ENCODE assay signal across 30 cellular contexts in genomic region chr4:44985152-44985551, GRCh38.
"Had no signal": no experiment of that assay in that cellular context is flagged by ENCODE, and none has a peak within 500 bp of the region (broad histone marks: within the 10 kb centered on the region; RNA-seq: fewer than 3 reads in every experiment).

No MANE protein-coding gene starts in this region.

- H3K36me3 ChIP-seq: SJSA1 had no signal

- H3K4me2 ChIP-seq: SK-N-SH had no signal

- H3K27ac ChIP-seq: SJSA1 had no signal

- DNase-seq: activated CD4-positive, alpha-beta T cell treated with anti-CD3 and anti-CD28 coated beads for 36 hours; activated CD4-positive, alpha-beta T cell treated with anti-CD3 and anti-CD28 coated beads, Interleukin-2, amount 10 ng/mL, durations not matched to agents 7 days and 5 days; activated CD4-positive, alpha-beta T cell treated with anti-CD3 and anti-CD28 coated beads, Interleukin-2, amount 50 U/mL, for 48 hours; activated CD8-positive, alpha-beta memory T cell treated with anti-CD3 and anti-CD28 coated beads, Interleukin-2, amount 50 U/mL, for 4 hours; activated gamma-delta T cell treated with Interleukin-2 at 50 U/mL for 16 hours; activated naive CD4-positive, alpha-beta T cell treated with anti-CD3 and anti-CD28 coated beads, Interleukin-2, amount 10 ng/mL, durations not matched to agents 7 days and 5 days; activated naive CD8-positive, alpha-beta T cell treated with anti-CD3 and anti-CD28 coated beads, Interleukin-2, amount 50 U/mL, for 24 hours; activated T-cell treated with anti-CD3 and anti-CD28 coated beads for 4 hours; activated T-cell treated with anti-CD3 and anti-CD28 coated beads, Interleukin-2, amount 50 U/mL, for 4 hours; anterior cingulate cortex; central memory CD4-positive, alpha-beta T cell; NCI-H1048; NCI-H1105 treated with DMSO at 0.1 percent for 48 hours; NCI-H1436; NCI-H1694; NCI-H2029; NCI-H345; NCI-H524 treated with DMSO at 0.1 percent for 48 hours; OCI-M1; SHP77; SK-N-SH had no signal

- H3K27me3 ChIP-seq: SJSA1 had no signal

- H3K27ac Mint-ChIP-seq: activated CD4-positive, alpha-beta T cell treated with anti-CD3 and anti-CD28 coated beads for 36 hours; activated CD4-positive, alpha-beta T cell treated with anti-CD3 and anti-CD28 coated beads, Interleukin-2, amount 10 ng/mL, durations not matched to agents 7 days and 5 days; activated naive CD4-positive, alpha-beta T cell treated with anti-CD3 and anti-CD28 coated beads, Interleukin-2, amount 10 ng/mL, durations not matched to agents 7 days and 5 days; activated naive CD8-positive, alpha-beta T cell; activated naive CD8-positive, alpha-beta T cell treated with anti-CD3 and anti-CD28 coated beads, Interleukin-2, amount 50 U/mL, for 24 hours; activated T-helper 1 cell treated with anti-CD3 and anti-CD28 coated beads, Interleukin-12 subunit alpha, Interleukin-12 subunit beta, Interleukin-2, Interleukin-4 antibody, amounts not matched to agents 30 ng/mL and 10 ng/mL and 1 ng/mL, durations not matched to agents 14 hours and 24 hours and 36 hours; brain; T-helper 1 cell treated with Interleukin-12 subunit alpha and Interleukin-12 subunit beta and Interleukin-4 antibody, amounts not matched to agents 30 μg/mL and 1 μg/mL, for 36 hours; T-helper 2 cell treated with Interferon-gamma antibody and Interleukin-4, amounts not matched to agents 5 μg/mL and 100 μg/mL, for 36 hours; WTC11 had no signal

- H3K4me1 ChIP-seq: SJSA1 had no signal

- H3K9me3 Mint-ChIP-seq: activated naive CD8-positive, alpha-beta T cell treated with anti-CD3 and anti-CD28 coated beads, Interleukin-2, amount 50 U/mL, for 24 hours; activated T-helper 1 cell treated with anti-CD3 and anti-CD28 coated beads, Interleukin-12 subunit alpha, Interleukin-12 subunit beta, Interleukin-2, Interleukin-4 antibody, amounts not matched to agents 30 ng/mL and 10 ng/mL and 1 ng/mL, durations not matched to agents 14 hours and 24 hours and 36 hours had no signal

- FAIRE-seq: TTC549 had no signal

- H3K36me3 Mint-ChIP-seq: activated naive CD4-positive, alpha-beta T cell treated with anti-CD3 and anti-CD28 coated beads, Interleukin-2, amount 10 ng/mL, durations not matched to agents 7 days and 5 days; activated naive CD8-positive, alpha-beta T cell; brain; WTC11 had no signal

- H3K4me1 Mint-ChIP-seq: activated CD4-positive, alpha-beta T cell treated with anti-CD3 and anti-CD28 coated beads for 36 hours; activated CD4-positive, alpha-beta T cell treated with anti-CD3 and anti-CD28 coated beads, Interleukin-2, amount 10 ng/mL, durations not matched to agents 7 days and 5 days; activated naive CD4-positive, alpha-beta T cell treated with anti-CD3 and anti-CD28 coated beads, Interleukin-2, amount 10 ng/mL, durations not matched to agents 7 days and 5 days; activated naive CD8-positive, alpha-beta T cell treated with anti-CD3 and anti-CD28 coated beads, Interleukin-2, amount 50 U/mL, for 24 hours had no signal

- H3K4me3 Mint-ChIP-seq: activated CD4-positive, alpha-beta T cell treated with anti-CD3 and anti-CD28 coated beads for 36 hours; activated CD4-positive, alpha-beta T cell treated with anti-CD3 and anti-CD28 coated beads, Interleukin-2, amount 10 ng/mL, durations not matched to agents 7 days and 5 days; activated naive CD4-positive, alpha-beta T cell treated with anti-CD3 and anti-CD28 coated beads, Interleukin-2, amount 10 ng/mL, durations not matched to agents 7 days and 5 days; activated naive CD8-positive, alpha-beta T cell; activated naive CD8-positive, alpha-beta T cell treated with anti-CD3 and anti-CD28 coated beads, Interleukin-2, amount 50 U/mL, for 24 hours; activated T-cell treated with anti-CD3 and anti-CD28 coated beads, Interleukin-2, amount 50 U/mL, for 4 hours; activated T-helper 1 cell treated with anti-CD3 and anti-CD28 coated beads, Interleukin-12 subunit alpha, Interleukin-12 subunit beta, Interleukin-2, Interleukin-4 antibody, amounts not matched to agents 30 ng/mL and 10 ng/mL and 1 ng/mL, durations not matched to agents 14 hours and 24 hours and 36 hours; brain; T-helper 1 cell treated with Interleukin-12 subunit alpha and Interleukin-12 subunit beta and Interleukin-4 antibody, amounts not matched to agents 30 μg/mL and 1 μg/mL, for 36 hours; T-helper 2 cell treated with Interferon-gamma antibody and Interleukin-4, amounts not matched to agents 5 μg/mL and 100 μg/mL, for 36 hours; WTC11 had no signal

- H3K9me3 ChIP-seq: SJSA1, SK-N-SH had no signal

- ATAC-seq: activated CD4-positive, alpha-beta T cell treated with anti-CD3 and anti-CD28 coated beads for 36 hours; activated CD4-positive, CD25-positive, alpha-beta regulatory T cell treated with anti-CD3 and anti-CD28 coated beads, Interleukin-2, amount 50 U/mL, for 24 hours; activated naive CD8-positive, alpha-beta T cell treated with anti-CD3 and anti-CD28 coated beads, Interleukin-2, amount 50 U/mL, for 24 hours; activated T-cell treated with anti-CD3 and anti-CD28 coated beads, Interleukin-2, amount 50 U/mL, for 4 hours; WTC11 had no signal

- H3K27me3 Mint-ChIP-seq: activated CD4-positive, alpha-beta T cell treated with anti-CD3 and anti-CD28 coated beads for 36 hours; activated CD4-positive, alpha-beta T cell treated with anti-CD3 and anti-CD28 coated beads, Interleukin-2, amount 10 ng/mL, durations not matched to agents 7 days and 5 days; activated naive CD4-positive, alpha-beta T cell treated with anti-CD3 and anti-CD28 coated beads, Interleukin-2, amount 10 ng/mL, durations not matched to agents 7 days and 5 days; activated naive CD8-positive, alpha-beta T cell; activated naive CD8-positive, alpha-beta T cell treated with anti-CD3 and anti-CD28 coated beads, Interleukin-2, amount 50 U/mL, for 24 hours; brain had no signal

- H3K9ac ChIP-seq: SK-N-SH had no signal

- H3K4me3 ChIP-seq: SJSA1 had no signal
